Comparison of ENCODE assay signal across 1 cellular context in genomic region chr15:23753248-23753647, GRCh38.
TF ChIP-seq lines count a peak whose summit lies in the region.

No MANE protein-coding gene starts in this region.

TF ChIP-seq in HepG2, 621 proteins besides CTCF, POLR2A, EP300 and RAD21:
- peak; percentile 53; the same call in 1 of the 2 replicates for TF ChIP-seq ZNF263 (CRISPR knock-in tag; IDR thresholded peaks at IDR 0.05)
- TF ChIP-seq NCOA1 (CRISPR knock-in tag; IDR thresholded peaks at IDR 0.05): no peak
